ENCODE assay signal across 19 cellular contexts in genomic region chr10:103145046-103145445, GRCh38. TPM values are rescaled to one million over a fixed set of nuclear protein-coding genes. Genes with fewer than 3 reads are reported as not detected.
DNase-seq lines count a peak whose midpoint lies in the region; ATAC-seq and TF ChIP-seq lines count a peak whose summit lies in the region.
"Had no signal": no experiment of that assay in that cellular context is flagged by ENCODE, and none has a peak within 500 bp of the region (broad histone marks: within the 10 kb centered on the region; RNA-seq: fewer than 3 reads in every experiment).

No MANE protein-coding gene starts in this region.

- no peak overlapping the region for H3K18ac ChIP-seq in mesenchymal stem cell (ENCODE audit: low read depth in 1 of 2, low read length in 2 of 2)

- no peaks in the 10 kb centered on the region for H3K9me3 ChIP-seq in right cardiac atrium (ENCODE audit: control insufficient read depth, low read length)
- H3K9me3 ChIP-seq in mesenchymal stem cell (ENCODE audit: control insufficient read depth, low read length): no peaks in the 10 kb centered on the region
- no peaks in the 10 kb centered on the region for H3K9me3 ChIP-seq in tibial artery
- H3K9me3 ChIP-seq: A549, adrenal gland had no signal

- peaks cover 14% of the 10 kb centered on the region for H3K36me3 Mint-ChIP-seq in chondrocyte (ENCODE audit: low read depth)

- no peak overlapping the region for H2BK5ac ChIP-seq in mesenchymal stem cell (ENCODE audit: low read depth, low read length, poor library complexity, severe bottlenecking)

- WGBS in right cardiac atrium: 85% methylated on average over 1 of the region's 1 CpG
- no CpG with 5 or more reads among the region's 1 CpG for WGBS in mesenchymal stem cell

- H3K14ac ChIP-seq in mesenchymal stem cell (ENCODE audit: low read length in 2 of 2): no peak overlapping the region

- H3K9me3 Mint-ChIP-seq in chondrocyte (ENCODE audit: low read depth): no peaks in the 10 kb centered on the region
- H3K9me3 Mint-ChIP-seq: activated T-helper 1 cell treated with anti-CD3 and anti-CD28 coated beads, Interleukin-12 subunit alpha, Interleukin-12 subunit beta, Interleukin-2, Interleukin-4 antibody, amounts not matched to agents 30 ng/mL and 10 ng/mL and 1 ng/mL, durations not matched to agents 14 hours and 24 hours and 36 hours; neural crest cell had no signal

- H3K27ac ChIP-seq in right cardiac atrium (ENCODE audit: low read length) (no peak overlapping the region), mesenchymal stem cell (ENCODE audit: low read length, poor library complexity, severe bottlenecking) (peak overlapping the region; percentile 80), tibial artery (peak overlapping the region; percentile 27 to 54)
- H3K27ac ChIP-seq: A549 had no signal

- H3K79me1 ChIP-seq in mesenchymal stem cell (replicated peaks; ENCODE audit: low read length, poor library complexity, severe bottlenecking): peaks cover 15% of the 10 kb centered on the region

- H3K27ac Mint-ChIP-seq in chondrocyte (ENCODE audit: unreplicated experiment): peak overlapping the region; percentile 93
- H3K27ac Mint-ChIP-seq: activated T-helper 1 cell treated with anti-CD3 and anti-CD28 coated beads, Interleukin-12 subunit alpha, Interleukin-12 subunit beta, Interleukin-2, Interleukin-4 antibody, amounts not matched to agents 30 ng/mL and 10 ng/mL and 1 ng/mL, durations not matched to agents 14 hours and 24 hours and 36 hours had no signal

- H3K4me3 ChIP-seq in right cardiac atrium (ENCODE audit: low read length) (peak overlapping the region; percentile 5), mesenchymal stem cell (ENCODE audit: insufficient read depth in 1 of 2, low read depth in 1 of 2, low read length in 2 of 2) (no peak overlapping the region), tibial artery (peak overlapping the region in 1 of 2 donors; percentile 10)
- H3K4me3 ChIP-seq: A549, dorsolateral prefrontal cortex had no signal

- H3K4ac ChIP-seq in mesenchymal stem cell (ENCODE audit: low read depth in 1 of 2, low read length in 2 of 2): no peak overlapping the region

- H3K27me3 Mint-ChIP-seq in chondrocyte (ENCODE audit: low read depth): no peaks in the 10 kb centered on the region

- peak overlapping the region; percentile 50 for H3K4me2 ChIP-seq in mesenchymal stem cell (ENCODE audit: low read length, poor library complexity, severe bottlenecking)

- intact Hi-C loops in right cardiac atrium (cut with DNase I) (loop anchor here in 1 of 4 donors (2.0 kb wide), 1 partner anchor 20 kb away; no protein-coding TSS in a partner anchor), cardiac septum (cut with DNase I) (no loop called here), tibial artery (cut with DNase I; ENCODE audit: low total_unique reads) (loop anchor here (10.0 kb wide), 1 partner anchor 50 kb away; the partner anchor contains the start of gene NT5C2)

- H3K4me1 ChIP-seq in right cardiac atrium (ENCODE audit: control insufficient read depth, insufficient read depth, low read length): peaks cover 2% of the 10 kb centered on the region
- peaks cover 2% of the 10 kb centered on the region for H3K4me1 ChIP-seq in mesenchymal stem cell (ENCODE audit: control insufficient read depth, insufficient read depth, low read depth, low read length)
- H3K4me1 ChIP-seq in tibial artery: peaks cover 0 to 92% (median 35%) of the 10 kb centered on the region in 4 donors

- H2BK12ac ChIP-seq in mesenchymal stem cell (ENCODE audit: low read length in 2 of 2): no peak overlapping the region

- H3K27me3 ChIP-seq in right cardiac atrium (ENCODE audit: control insufficient read depth, insufficient read depth) (no peaks in the 10 kb centered on the region), mesenchymal stem cell (ENCODE audit: control insufficient read depth in 1 of 2, insufficient read depth in 1 of 2, low read length in 2 of 2) (no peaks in the 10 kb centered on the region), tibial artery (no peaks in the 10 kb centered on the region)
- H3K27me3 ChIP-seq: adrenal gland, dorsolateral prefrontal cortex had no signal

- H4K8ac ChIP-seq in mesenchymal stem cell (ENCODE audit: low read length): no peak overlapping the region

- H3K4me3 Mint-ChIP-seq in chondrocyte (ENCODE audit: unreplicated experiment): peak overlapping the region; percentile 52
- H3K4me3 Mint-ChIP-seq: activated T-helper 1 cell treated with anti-CD3 and anti-CD28 coated beads, Interleukin-12 subunit alpha, Interleukin-12 subunit beta, Interleukin-2, Interleukin-4 antibody, amounts not matched to agents 30 ng/mL and 10 ng/mL and 1 ng/mL, durations not matched to agents 14 hours and 24 hours and 36 hours; neural crest cell had no signal

- peak overlapping the region; percentile 37 for H3K9ac ChIP-seq in mesenchymal stem cell (ENCODE audit: low read length)

- no peak overlapping the region for H2AFZ ChIP-seq in mesenchymal stem cell (ENCODE audit: low read depth, low read length)

- H4K91ac ChIP-seq in mesenchymal stem cell (ENCODE audit: low read length): no peak overlapping the region

- DNase-seq in right cardiac atrium: no peak
- DNase-seq in cardiac septum (ENCODE audit: low spot score): no peak
- DNase-seq in chondrocyte (ENCODE audit: low spot score): no peak
- peak; percentile 42 for DNase-seq in mesenchymal stem cell
- no peak for DNase-seq in tibial artery
- DNase-seq in glomerular visceral epithelial cell (ENCODE audit: extremely low spot score): no peak
- DNase-seq in amygdala (lab: John Stamatoyannopoulos, UW): no peak
- DNase-seq: activated CD4-positive, alpha-beta T cell treated with anti-CD3 and anti-CD28 coated beads, Interleukin-2, amount 50 U/mL, for 48 hours; adrenal gland; dorsolateral prefrontal cortex; NCI-H2081; NCI-H526; PC-3 had no signal

- no peak overlapping the region for H2AK5ac ChIP-seq in mesenchymal stem cell (ENCODE audit: low read length, severe bottlenecking)

- no peak overlapping the region for H3K23ac ChIP-seq in mesenchymal stem cell (ENCODE audit: low read length in 2 of 2)

- peaks cover 56% of the 10 kb centered on the region for H3K4me1 Mint-ChIP-seq in chondrocyte (ENCODE audit: low read depth)

- peaks cover 4 to 33% of the 10 kb centered on the region in 2 experiments for H3K36me3 ChIP-seq in mesenchymal stem cell (ENCODE audit: control insufficient read depth in 1 of 2, insufficient read depth in 2 of 2, low read depth in 1 of 2, low read length in 2 of 2)
- peaks cover 0 to 10% (median under 1%) of the 10 kb centered on the region in 3 donors for H3K36me3 ChIP-seq in tibial artery
- H3K36me3 ChIP-seq: adrenal gland had no signal

- no peak for ATAC-seq in right cardiac atrium
- ATAC-seq in GM18517 (IDR thresholded peaks at IDR 0.05; ENCODE audit: unreplicated experiment): no peak
- ATAC-seq: A549, esophagus mucosa, PC-3, sciatic nerve had no signal

- no peak overlapping the region for H2BK15ac ChIP-seq in mesenchymal stem cell (ENCODE audit: low read depth, poor library complexity, severe bottlenecking)

- H2BK120ac ChIP-seq in mesenchymal stem cell (ENCODE audit: low read depth, low read length): no peak overlapping the region

- TF ChIP-seq CTCF in chondrocyte (IDR thresholded peaks at IDR 0.05) (no peak), tibial artery (IDR thresholded peaks at IDR 0.05) (no peak)

RNA-seq across cellular contexts. Expression of gene NT5C2, which starts 48.0 kb away (rescaled TPM):
- 10 to 100 TPM; 34.7 to 46.1 (median 39.4) TPM for total RNA-seq in right cardiac atrium
- 23.3 TPM for polyA plus RNA-seq in right cardiac atrium
- 94.0 TPM for total RNA-seq in cardiac septum
- total RNA-seq in chondrocyte: 73.5 to 81.0 TPM (median 78.7 TPM) in 3 replicates
- 52.2 TPM for polyA plus RNA-seq in mesenchymal stem cell (2013, experiment 1 of 2)
- polyA plus RNA-seq in mesenchymal stem cell (2013, experiment 2 of 2): 52.9 TPM
